Comparison of ENCODE assay signal across 22 cellular contexts in genomic region chr18:66523219-66523991, GRCh38.
"Had no signal": no experiment of that assay in that cellular context is flagged by ENCODE, and none has a peak within 500 bp of the region (broad histone marks: within the 10 kb centered on the region; RNA-seq: fewer than 3 reads in every experiment).

No MANE protein-coding gene starts in this region.

- H3K4me3 Mint-ChIP-seq: activated CD8-positive, alpha-beta T cell treated with anti-CD3 and anti-CD28 coated beads, Interleukin-2, amount 10 ng/mL, durations not matched to agents 7 days and 5 days; activated naive CD8-positive, alpha-beta T cell; activated T-cell treated with anti-CD3 and anti-CD28 coated beads, Interleukin-2, amount 50 U/mL, for 72 hours; naive B cell; WTC11 had no signal

- H3K4me1 Mint-ChIP-seq: naive B cell, WTC11 had no signal

- H3K4me3 ChIP-seq: coronary artery, esophagus muscularis mucosa, right atrium auricular region, smooth muscle cell, transverse colon had no signal

- H3K9me3 ChIP-seq: esophagus muscularis mucosa, neutrophil, right atrium auricular region, transverse colon had no signal

- DNase-seq: activated CD4-positive, alpha-beta T cell treated with anti-CD3 and anti-CD28 coated beads for 4 hours; activated CD8-positive, alpha-beta memory T cell treated with anti-CD3 and anti-CD28 coated beads, Interleukin-2, amount 50 U/mL, for 4 hours; activated CD8-positive, alpha-beta T cell treated with anti-CD3 and anti-CD28 coated beads, Interleukin-2, amount 10 ng/mL, durations not matched to agents 7 days and 5 days; activated gamma-delta T cell treated with Interleukin-2 at 50 U/mL for 16 hours; activated T-cell treated with anti-CD3 and anti-CD28 coated beads, Interleukin-2, amount 50 U/mL, for 72 hours; amniotic stem cell; caudate nucleus; hippocampal formation; naive B cell; stimulated activated CD4-positive, alpha-beta T cell treated with anti-CD3 and anti-CD28 coated beads, Interleukin-4, amount 100 ng/mL, for 4 hours; stimulated activated CD8-positive, alpha-beta memory T cell treated with anti-CD3 and anti-CD28 coated beads, Interleukin-4, amount 100 ng/mL, for 48 hours; stimulated activated naive CD4-positive, alpha-beta T cell treated with Interleukin-2 at 50 U/mL for 16 hours; transverse colon had no signal

- H3K4me2 ChIP-seq: smooth muscle cell had no signal

- H3K36me3 Mint-ChIP-seq: activated naive CD8-positive, alpha-beta T cell; naive B cell; WTC11 had no signal

- H3K27ac Mint-ChIP-seq: activated CD8-positive, alpha-beta T cell treated with anti-CD3 and anti-CD28 coated beads, Interleukin-2, amount 10 ng/mL, durations not matched to agents 7 days and 5 days; activated naive CD8-positive, alpha-beta T cell; activated T-cell treated with anti-CD3 and anti-CD28 coated beads, Interleukin-2, amount 50 U/mL, for 72 hours; naive B cell; progenitor cell of endocrine pancreas; WTC11 had no signal

- FAIRE-seq: keratinocyte had no signal

- H3K27ac ChIP-seq: coronary artery, esophagus muscularis mucosa, neutrophil, right atrium auricular region, transverse colon had no signal

- H3K27me3 Mint-ChIP-seq: activated naive CD8-positive, alpha-beta T cell; naive B cell; progenitor cell of endocrine pancreas had no signal

- H3K9me3 Mint-ChIP-seq: naive B cell, WTC11 had no signal

- H3K36me3 ChIP-seq: esophagus muscularis mucosa, neutrophil, right atrium auricular region, transverse colon had no signal

- H3K27me3 ChIP-seq: esophagus muscularis mucosa, neutrophil, right atrium auricular region, transverse colon had no signal

- H3K4me1 ChIP-seq: esophagus muscularis mucosa, right atrium auricular region, transverse colon had no signal
